1 cellular context compared by ENCODE assay signal in the genomic region with DNA sequence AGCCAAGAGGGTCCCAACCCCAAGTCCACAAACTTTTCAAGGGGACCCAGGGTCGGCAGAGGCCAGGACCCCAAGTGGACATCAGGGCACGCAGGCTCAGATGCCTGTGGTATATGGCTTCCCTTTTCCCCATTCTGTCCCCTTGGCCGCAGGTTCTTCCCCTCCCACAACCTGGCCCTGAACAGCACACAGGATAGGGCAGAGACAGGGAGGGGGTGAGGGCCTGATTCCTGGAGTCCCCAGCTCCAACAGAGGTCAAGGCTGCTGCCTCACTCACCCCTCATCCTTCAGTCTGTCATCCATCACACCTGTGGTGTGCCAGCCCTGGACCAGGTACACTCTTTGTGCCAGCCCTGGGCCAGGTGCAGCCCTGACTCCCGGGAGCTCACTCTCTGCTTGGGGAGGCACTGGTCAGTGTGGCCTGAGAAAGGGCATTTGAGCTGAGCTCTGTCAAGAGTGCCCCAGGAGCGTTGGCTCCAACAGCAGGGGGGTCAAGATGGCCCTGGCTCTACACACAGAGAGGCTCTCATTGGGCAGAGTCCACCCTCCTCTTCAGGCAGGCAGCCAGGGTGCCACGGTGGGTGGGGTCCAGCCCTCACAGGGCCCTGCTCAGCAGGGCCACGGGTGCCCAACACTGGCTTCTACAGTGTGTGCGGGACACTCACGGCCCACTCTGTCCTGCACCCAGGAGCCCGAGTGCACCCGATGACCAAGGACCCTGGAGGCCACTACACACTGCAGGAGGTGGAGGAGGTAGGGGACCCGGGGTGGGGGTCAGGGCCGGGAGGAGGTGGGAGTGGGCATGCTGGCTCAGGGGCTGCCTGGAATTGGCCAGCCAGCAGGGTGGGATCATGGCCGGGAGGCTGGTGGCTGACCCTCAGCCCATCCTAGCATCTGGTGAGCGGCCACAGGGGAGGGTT.
TF ChIP-seq lines count a peak whose summit lies in the region.

No MANE protein-coding gene starts in this region.

TF ChIP-seq in HepG2, 621 proteins besides CTCF, POLR2A, EP300 and RAD21 (continued from another document):
- TF ChIP-seq, protein P1, sequence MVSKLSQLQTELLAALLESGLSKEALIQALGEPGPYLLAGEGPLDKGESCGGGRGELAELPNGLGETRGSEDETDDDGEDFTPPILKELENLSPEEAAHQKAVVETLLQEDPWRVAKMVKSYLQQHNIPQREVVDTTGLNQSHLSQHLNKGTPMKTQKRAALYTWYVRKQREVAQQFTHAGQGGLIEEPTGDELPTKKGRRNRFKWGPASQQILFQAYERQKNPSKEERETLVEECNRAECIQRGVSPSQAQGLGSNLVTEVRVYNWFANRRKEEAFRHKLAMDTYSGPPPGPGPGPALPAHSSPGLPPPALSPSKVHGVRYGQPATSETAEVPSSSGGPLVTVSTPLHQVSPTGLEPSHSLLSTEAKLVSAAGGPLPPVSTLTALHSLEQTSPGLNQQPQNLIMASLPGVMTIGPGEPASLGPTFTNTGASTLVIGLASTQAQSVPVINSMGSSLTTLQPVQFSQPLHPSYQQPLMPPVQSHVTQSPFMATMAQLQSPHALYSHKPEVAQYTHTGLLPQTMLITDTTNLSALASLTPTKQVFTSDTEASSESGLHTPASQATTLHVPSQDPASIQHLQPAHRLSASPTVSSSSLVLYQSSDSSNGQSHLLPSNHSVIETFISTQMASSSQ (IDR thresholded peaks at IDR 0.05; ENCODE audit: low read depth): no peak
- TF ChIP-seq, protein P1 (CRISPR knock-in tag; IDR thresholded peaks at IDR 0.05; ENCODE audit: borderline replicate concordance): 0 out of 2 replicates have a peak, but pooled peaks have one; percentile 17
- TF ChIP-seq ZSCAN21 (CRISPR knock-in tag; IDR thresholded peaks at IDR 0.05; ENCODE audit: borderline replicate concordance) (0 out of 2 replicates have a peak, but pooled peaks have one; percentile 55), LCORL (IDR thresholded peaks at IDR 0.05) (no peak), LCORL (CRISPR knock-in tag; IDR thresholded peaks at IDR 0.05) (peak; percentile 56; the same call in 1 of the 2 replicates), ZNF678 (CRISPR knock-in tag; IDR thresholded peaks at IDR 0.05) (no peak), TERF1 (CRISPR knock-in tag; IDR thresholded peaks at IDR 0.05) (0 out of 2 replicates have a peak, but pooled peaks have one; percentile 38), ZNF235 (CRISPR knock-in tag; IDR thresholded peaks at IDR 0.05; ENCODE audit: borderline replicate concordance) (0 out of 2 replicates have a peak, but pooled peaks have one; percentile 43), JDP2 (CRISPR knock-in tag; IDR thresholded peaks at IDR 0.05; ENCODE audit: borderline replicate concordance) (no peak), HNF4A (CRISPR knock-in tag; IDR thresholded peaks at IDR 0.05) (0 out of 2 replicates have a peak, but pooled peaks have one; percentile 6), HNRNPL (IDR thresholded peaks at IDR 0.05; ENCODE audit: low read depth, low read length) (0 out of 2 replicates have a peak, but pooled peaks have one; percentile 41), GPN1 (CRISPR knock-in tag; IDR thresholded peaks at IDR 0.05; ENCODE audit: borderline replicate concordance) (no peak), ZNF343 (CRISPR knock-in tag; IDR thresholded peaks at IDR 0.05) (no peak)
- TF ChIP-seq, protein P2, sequence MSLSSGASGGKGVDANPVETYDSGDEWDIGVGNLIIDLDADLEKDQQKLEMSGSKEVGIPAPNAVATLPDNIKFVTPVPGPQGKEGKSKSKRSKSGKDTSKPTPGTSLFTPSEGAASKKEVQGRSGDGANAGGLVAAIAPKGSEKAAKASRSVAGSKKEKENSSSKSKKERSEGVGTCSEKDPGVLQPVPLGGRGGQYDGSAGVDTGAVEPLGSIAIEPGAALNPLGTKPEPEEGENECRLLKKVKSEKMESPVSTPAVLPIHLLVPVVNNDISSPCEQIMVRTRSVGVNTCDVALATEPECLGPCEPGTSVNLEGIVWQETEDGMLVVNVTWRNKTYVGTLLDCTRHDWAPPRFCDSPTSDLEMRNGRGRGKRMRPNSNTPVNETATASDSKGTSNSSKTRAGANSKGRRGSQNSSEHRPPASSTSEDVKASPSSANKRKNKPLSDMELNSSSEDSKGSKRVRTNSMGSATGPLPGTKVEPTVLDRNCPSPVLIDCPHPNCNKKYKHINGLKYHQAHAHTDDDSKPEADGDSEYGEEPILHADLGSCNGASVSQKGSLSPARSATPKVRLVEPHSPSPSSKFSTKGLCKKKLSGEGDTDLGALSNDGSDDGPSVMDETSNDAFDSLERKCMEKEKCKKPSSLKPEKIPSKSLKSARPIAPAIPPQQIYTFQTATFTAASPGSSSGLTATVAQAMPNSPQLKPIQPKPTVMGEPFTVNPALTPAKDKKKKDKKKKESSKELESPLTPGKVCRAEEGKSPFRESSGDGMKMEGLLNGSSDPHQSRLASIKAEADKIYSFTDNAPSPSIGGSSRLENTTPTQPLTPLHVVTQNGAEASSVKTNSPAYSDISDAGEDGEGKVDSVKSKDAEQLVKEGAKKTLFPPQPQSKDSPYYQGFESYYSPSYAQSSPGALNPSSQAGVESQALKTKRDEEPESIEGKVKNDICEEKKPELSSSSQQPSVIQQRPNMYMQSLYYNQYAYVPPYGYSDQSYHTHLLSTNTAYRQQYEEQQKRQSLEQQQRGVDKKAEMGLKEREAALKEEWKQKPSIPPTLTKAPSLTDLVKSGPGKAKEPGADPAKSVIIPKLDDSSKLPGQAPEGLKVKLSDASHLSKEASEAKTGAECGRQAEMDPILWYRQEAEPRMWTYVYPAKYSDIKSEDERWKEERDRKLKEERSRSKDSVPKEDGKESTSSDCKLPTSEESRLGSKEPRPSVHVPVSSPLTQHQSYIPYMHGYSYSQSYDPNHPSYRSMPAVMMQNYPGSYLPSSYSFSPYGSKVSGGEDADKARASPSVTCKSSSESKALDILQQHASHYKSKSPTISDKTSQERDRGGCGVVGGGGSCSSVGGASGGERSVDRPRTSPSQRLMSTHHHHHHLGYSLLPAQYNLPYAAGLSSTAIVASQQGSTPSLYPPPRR (CRISPR knock-in tag; IDR thresholded peaks at IDR 0.05; ENCODE audit: borderline replicate concordance): no peak
- TF ChIP-seq, protein P3, sequence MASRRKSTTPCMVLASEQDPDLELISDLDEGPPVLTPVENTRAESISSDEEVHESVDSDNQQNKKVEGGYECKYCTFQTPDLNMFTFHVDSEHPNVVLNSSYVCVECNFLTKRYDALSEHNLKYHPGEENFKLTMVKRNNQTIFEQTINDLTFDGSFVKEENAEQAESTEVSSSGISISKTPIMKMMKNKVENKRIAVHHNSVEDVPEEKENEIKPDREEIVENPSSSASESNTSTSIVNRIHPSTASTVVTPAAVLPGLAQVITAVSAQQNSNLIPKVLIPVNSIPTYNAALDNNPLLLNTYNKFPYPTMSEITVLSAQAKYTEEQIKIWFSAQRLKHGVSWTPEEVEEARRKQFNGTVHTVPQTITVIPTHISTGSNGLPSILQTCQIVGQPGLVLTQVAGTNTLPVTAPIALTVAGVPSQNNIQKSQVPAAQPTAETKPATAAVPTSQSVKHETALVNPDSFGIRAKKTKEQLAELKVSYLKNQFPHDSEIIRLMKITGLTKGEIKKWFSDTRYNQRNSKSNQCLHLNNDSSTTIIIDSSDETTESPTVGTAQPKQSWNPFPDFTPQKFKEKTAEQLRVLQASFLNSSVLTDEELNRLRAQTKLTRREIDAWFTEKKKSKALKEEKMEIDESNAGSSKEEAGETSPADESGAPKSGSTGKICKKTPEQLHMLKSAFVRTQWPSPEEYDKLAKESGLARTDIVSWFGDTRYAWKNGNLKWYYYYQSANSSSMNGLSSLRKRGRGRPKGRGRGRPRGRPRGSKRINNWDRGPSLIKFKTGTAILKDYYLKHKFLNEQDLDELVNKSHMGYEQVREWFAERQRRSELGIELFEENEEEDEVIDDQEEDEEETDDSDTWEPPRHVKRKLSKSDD (CRISPR knock-in tag; IDR thresholded peaks at IDR 0.05; ENCODE audit: low read depth): peak; percentile 42; the same call in 1 of the 2 replicates
